In the genomic region with DNA sequence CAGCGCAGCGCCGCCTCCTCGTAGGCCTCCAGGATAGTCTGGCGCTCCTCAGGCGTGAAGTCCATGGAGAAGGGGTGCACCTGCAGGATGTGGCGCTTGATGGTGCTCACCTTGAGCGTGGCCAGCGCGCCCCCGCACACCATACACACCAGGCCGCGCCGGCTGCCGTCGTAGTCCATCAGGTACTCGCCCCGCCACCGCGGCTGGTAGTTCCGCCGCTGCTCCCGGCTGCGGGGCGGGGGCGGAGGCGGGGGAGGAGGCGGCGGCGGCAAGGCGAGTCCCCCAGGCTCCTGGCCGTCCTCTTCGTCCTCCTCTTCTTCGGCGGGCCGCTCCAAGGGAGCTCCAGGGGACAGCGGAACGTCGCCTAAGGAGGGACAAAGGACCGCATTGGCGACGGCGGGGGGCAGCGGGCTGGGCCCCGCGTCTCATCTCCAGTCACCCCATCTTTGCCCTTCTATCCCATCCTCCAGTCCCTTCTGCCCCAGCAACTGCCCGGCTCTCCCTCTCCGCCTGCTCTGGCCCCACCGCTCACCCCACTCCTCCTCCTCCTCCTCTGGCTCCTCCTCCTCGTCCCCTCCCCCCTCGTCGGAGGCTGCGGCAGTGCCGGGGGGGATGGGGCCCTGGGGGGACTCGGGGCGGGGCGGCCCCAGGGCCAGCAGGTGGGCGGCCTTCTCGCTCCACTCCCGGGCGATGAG, we compare ENCODE assay signal across 8 cellular contexts. TPM values are rescaled to one million over a fixed set of nuclear protein-coding genes. Genes with fewer than 3 reads are reported as not detected.
A peak's percentile ranks its signal among the peaks of the same experiment; 100 is the strongest.
DNase-seq lines count a peak whose midpoint lies in the region; TF ChIP-seq lines count a peak whose summit lies in the region.

No MANE protein-coding gene starts in this region.

- H3K27ac ChIP-seq in adrenal gland (peak overlapping the region in 3 of 5 donors; percentile 33 to 71 (median 60)), muscle layer of colon (ENCODE audit: low read depth, low read length) (peak overlapping the region; percentile 84), transverse colon (peak overlapping the region; percentile 67 to 89 (median 82))

- no peak overlapping the region for H3K9ac ChIP-seq in muscle layer of colon (ENCODE audit: low read length)

- intact Hi-C loops in adrenal gland (cut with DNase I) (loop anchor here in 1 of 2 donors (10.0 kb wide), 1 partner anchor 181 kb away; no protein-coding TSS in a partner anchor), head of caudate nucleus (cut with DNase I) (loop anchor here (10.0 kb wide), 1 partner anchor 181 kb away; no protein-coding TSS in a partner anchor), transverse colon (cut with DNase I; ENCODE audit: low total_unique reads) (loop anchor here (10.0 kb wide), 1 partner anchor 79 kb away; a partner anchor contains a TSS)

- TF ChIP-seq CTCF in adrenal gland (IDR thresholded peaks at IDR 0.05) (no peak), transverse colon (IDR thresholded peaks at IDR 0.05) (no peak)

- H3K9me3 ChIP-seq in adrenal gland (replicated peaks in 1 of 3) = no peaks in the 10 kb centered on the region
- no peaks in the 10 kb centered on the region for H3K9me3 ChIP-seq in muscle layer of colon (ENCODE audit: low read length)
- H3K9me3 ChIP-seq in transverse colon = no peaks in the 10 kb centered on the region

- H3K4me1 ChIP-seq in adrenal gland (replicated peaks in 1 of 2) (peaks cover 28 to 41% of the 10 kb centered on the region in 2 donors), muscle layer of colon (ENCODE audit: insufficient read depth, low read length) (peaks cover 39% of the 10 kb centered on the region), transverse colon (peaks cover 20 to 60% (median 48%) of the 10 kb centered on the region in 4 donors)

- TF ChIP-seq POLR2A in adrenal gland (IDR thresholded peaks at IDR 0.05) (no peak), transverse colon (IDR thresholded peaks at IDR 0.05) (no peak)

- WGBS in adrenal gland, 4 donors = 36 to 51% (median 42%) methylated on average over 18 to 61 of the region's 61 CpGs
- 71% methylated on average over 45 of the region's 61 CpGs; no CpG with 5 or more reads in 1 of the 2 donors for WGBS in transverse colon (ENCODE audit: low coverage in 1 of 2), 2 donors

- DNase-seq in adrenal gland (peak; percentile 41 to 68 (median 56)), head of caudate nucleus (peak in 29 of 42 donors; percentile 32 to 75 (median 51)), transverse colon (peak; percentile 40), SIG-M5 treated with dmso at 0.1 percent for 504 hours (lab: John Stamatoyannopoulos, UW; ENCODE audit: unreplicated experiment) (no peak), DMS114 treated with DMSO at 0.1 percent for 48 hours (lab: John Stamatoyannopoulos, UW; ENCODE audit: unreplicated experiment) (no peak), NCI-H1694 treated with DMSO at 0.1 percent for 48 hours (lab: John Stamatoyannopoulos, UW) (no peak)
- no peak for DNase-seq in activated CD4-positive, CD25-positive, alpha-beta regulatory T cell (lab: John Stamatoyannopoulos, UW)

- H3K27me3 ChIP-seq in adrenal gland = no peaks in the 10 kb centered on the region
- H3K27me3 ChIP-seq in muscle layer of colon (ENCODE audit: control insufficient read depth in 1 of 2, insufficient read depth in 2 of 2, low read length in 2 of 2) = no peaks in the 10 kb centered on the region
- H3K27me3 ChIP-seq in transverse colon = peaks cover under 1% of the 10 kb centered on the region

- TF ChIP-seq EP300 in transverse colon (IDR thresholded peaks at IDR 0.05; ENCODE audit: low read depth) = no peak

- peak overlapping the region in 2 of 4 donors; percentile 43 to 56 for H3K4me3 ChIP-seq in adrenal gland
- peak overlapping the region; percentile 53 to 63 for H3K4me3 ChIP-seq in muscle layer of colon (ENCODE audit: low read depth in 1 of 2, low read length in 2 of 2)
- peak overlapping the region; percentile 3 to 49 (median 40) for H3K4me3 ChIP-seq in transverse colon

- peaks cover 0 to 4% of the 10 kb centered on the region in 2 donors for H3K36me3 ChIP-seq in adrenal gland (replicated peaks in 1 of 2)
- H3K36me3 ChIP-seq in muscle layer of colon (ENCODE audit: insufficient read depth, low read length) = no peaks in the 10 kb centered on the region
- H3K36me3 ChIP-seq in transverse colon = peaks cover 0 to 2% (median 0%) of the 10 kb centered on the region in 4 donors

- in situ Hi-C loops in transverse colon (cut with MboI; ENCODE audit: low pct_ligation_motif_present in 1 of 4, low pct_unique_long_range_greater_than_20kb in 1 of 4, low sequenced_read_pairs in 3 of 4) = loop anchor here in 1 of 4 donors (10.0 kb wide), 1 partner anchor 181 kb away; no protein-coding TSS in a partner anchor

RNA-seq across cellular contexts. Expression of a gene that starts 4.9 kb away (rescaled TPM):
- total RNA-seq in adrenal gland (10 to 100 TPM in 7 of 8 donors, 1 to 10 TPM in 1; 8.1 to 20.2 (median 15.4) TPM), transverse colon (10 to 100 TPM in 3 of 4 donors, 1 to 10 TPM in 1; 4.6 to 15.7 (median 11.0) TPM)
- 10 to 100 TPM in 2 of 3 donors, 1 to 10 TPM in 1; 3.6 to 15.9 (median 10.3) TPM for polyA plus RNA-seq in adrenal gland

RNA-seq across cellular contexts. Expression of a gene that starts 49.6 kb away (rescaled TPM):
- 10 to 100 TPM in 7 of 8 donors, 1 to 10 TPM in 1; 9.3 to 13.9 (median 10.9) TPM for total RNA-seq in adrenal gland
- 10 to 100 TPM in 1 of 3 donors, 1 to 10 TPM in 2; 4.5 to 19.2 (median 9.8) TPM for polyA plus RNA-seq in adrenal gland
- total RNA-seq in transverse colon = 1 to 10 TPM; 1.5 to 9.8 (median 5.2) TPM

Comparison
In these comparisons a context has a peak if more than half of its experiments do, and no peak if none do; other contexts are left out.
1. DNase-seq: peak in adrenal gland (7 of 7), head of caudate nucleus (29 of 42) and transverse colon (single experiment); none in SIG-M5 treated with dmso at 0.1 percent for 504 hours (single experiment), activated CD4-positive, CD25-positive, alpha-beta regulatory T cell (0 of 4), DMS114 treated with DMSO at 0.1 percent for 48 hours (single experiment) and NCI-H1694 treated with DMSO at 0.1 percent for 48 hours (single experiment).
2. Peak in every context shown above with its lines, with median percentiles within 50 percentile points of each other: H3K27ac ChIP-seq.